Comparison of ENCODE assay signal across 8 cellular contexts in the genomic region with DNA sequence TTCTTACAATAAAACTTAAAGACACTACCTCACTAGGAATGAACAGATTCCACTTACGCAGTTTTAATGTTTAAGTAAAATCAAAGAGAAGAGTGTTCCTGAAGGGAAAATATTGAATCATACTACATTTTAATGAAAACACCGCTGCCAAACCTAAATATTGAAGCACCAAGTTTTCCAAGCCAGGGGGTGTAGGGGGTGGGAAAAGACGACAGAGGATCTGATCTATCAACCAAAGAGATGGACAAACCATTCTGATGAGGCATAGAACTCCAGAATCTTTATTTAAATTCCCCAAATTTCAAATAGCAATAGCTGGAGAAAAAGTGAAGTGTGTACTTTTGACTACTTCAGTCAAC. TPM values are rescaled to one million over a fixed set of nuclear protein-coding genes. Genes with fewer than 3 reads are reported as not detected.
DNase-seq lines count a peak whose midpoint lies in the region; ATAC-seq and TF ChIP-seq lines count a peak whose summit lies in the region.

No MANE protein-coding gene starts in this region.

- no peak for ATAC-seq in stimulated activated naive B cell treated with anti-CD40 and anti-IgM and Interleukin-4, amounts not matched to agents 10 μg/mL and 1 μg/mL and 100 μg/mL, for 72 hours (replicated peaks)
- ATAC-seq in GM21786 (IDR thresholded peaks at IDR 0.05; ENCODE audit: unreplicated experiment), result no peak

- H3K36me3 Mint-ChIP-seq in activated T-helper 1 cell treated with anti-CD3 and anti-CD28 coated beads, Interleukin-12 subunit alpha, Interleukin-12 subunit beta, Interleukin-2, Interleukin-4 antibody, amounts not matched to agents 30 ng/mL and 10 ng/mL and 1 ng/mL, durations not matched to agents 14 hours and 24 hours and 36 hours (ENCODE audit: low read depth), result peaks cover 28% of the 10 kb centered on the region
- peaks cover 11 to 13% of the 10 kb centered on the region in 2 donors for H3K36me3 Mint-ChIP-seq in stimulated activated naive B cell treated with anti-CD40 and anti-IgM and Interleukin-4, amounts not matched to agents 10 μg/mL and 1 μg/mL and 100 μg/mL, for 72 hours

- peak overlapping the region; percentile 99 for H3K27ac Mint-ChIP-seq in activated T-helper 1 cell treated with anti-CD3 and anti-CD28 coated beads, Interleukin-12 subunit alpha, Interleukin-12 subunit beta, Interleukin-2, Interleukin-4 antibody, amounts not matched to agents 30 ng/mL and 10 ng/mL and 1 ng/mL, durations not matched to agents 14 hours and 24 hours and 36 hours
- H3K27ac Mint-ChIP-seq in stimulated activated naive B cell treated with anti-CD40 and anti-IgM and Interleukin-4, amounts not matched to agents 10 μg/mL and 1 μg/mL and 100 μg/mL, for 72 hours, result peak overlapping the region; percentile 97

- no peaks in the 10 kb centered on the region for H3K36me3 ChIP-seq in iPS-15b (ENCODE audit: control insufficient read depth, insufficient read depth, low read length)

- H3K4me3 ChIP-seq in HFF-Myc (replicated peaks; ENCODE audit: low read depth, low read length), result peak overlapping the region; percentile 54
- H3K4me3 ChIP-seq in iPS-15b (ENCODE audit: low read depth, low read length), result peak overlapping the region; percentile 94

- no peaks in the 10 kb centered on the region for H3K9me3 Mint-ChIP-seq in activated T-helper 1 cell treated with anti-CD3 and anti-CD28 coated beads, Interleukin-12 subunit alpha, Interleukin-12 subunit beta, Interleukin-2, Interleukin-4 antibody, amounts not matched to agents 30 ng/mL and 10 ng/mL and 1 ng/mL, durations not matched to agents 14 hours and 24 hours and 36 hours
- H3K9me3 Mint-ChIP-seq in stimulated activated naive B cell treated with anti-CD40 and anti-IgM and Interleukin-4, amounts not matched to agents 10 μg/mL and 1 μg/mL and 100 μg/mL, for 72 hours, result no peaks in the 10 kb centered on the region

- peaks cover 2% of the 10 kb centered on the region for H3K27me3 Mint-ChIP-seq in activated T-helper 1 cell treated with anti-CD3 and anti-CD28 coated beads, Interleukin-12 subunit alpha, Interleukin-12 subunit beta, Interleukin-2, Interleukin-4 antibody, amounts not matched to agents 30 ng/mL and 10 ng/mL and 1 ng/mL, durations not matched to agents 14 hours and 24 hours and 36 hours (ENCODE audit: insufficient read depth)
- H3K27me3 Mint-ChIP-seq in stimulated activated naive B cell treated with anti-CD40 and anti-IgM and Interleukin-4, amounts not matched to agents 10 μg/mL and 1 μg/mL and 100 μg/mL, for 72 hours, result no peaks in the 10 kb centered on the region

- no peak for TF ChIP-seq CTCF in HFF-Myc (IDR thresholded peaks at IDR 0.05; ENCODE audit: low read depth, low read length, missing control alignments)

- H3K27me3 ChIP-seq in iPS-15b (ENCODE audit: control insufficient read depth, insufficient read depth, low read length), result peaks cover 2% of the 10 kb centered on the region

- intact Hi-C loops in activated T-helper 1 cell treated with anti-CD3 and anti-CD28 coated beads, Interleukin-12 subunit alpha, Interleukin-12 subunit beta, Interleukin-2, Interleukin-4 antibody, amounts not matched to agents 30 ng/mL and 10 ng/mL and 1 ng/mL, durations not matched to agents 14 hours and 24 hours and 36 hours (cut with micrococcal nuclease), result loop anchor here (1.0 to 5.0 kb wide), 7 partner anchors 14 to 508 kb away; partner anchors contain the start of gene DSTYK

- DNase-seq in HFF-Myc (ENCODE audit: extremely low read depth, low read depth), result no peak
- DNase-seq in activated T-helper 1 cell treated with anti-CD3 and anti-CD28 coated beads, Interleukin-12 subunit alpha, Interleukin-12 subunit beta, Interleukin-2, Interleukin-4 antibody, amounts not matched to agents 30 ng/mL and 10 ng/mL and 1 ng/mL, durations not matched to agents 14 hours and 24 hours and 36 hours (ENCODE audit: low spot score), result no peak
- DNase-seq in stimulated activated naive B cell treated with anti-CD40 and anti-IgM and Interleukin-4, amounts not matched to agents 10 μg/mL and 1 μg/mL and 100 μg/mL, for 72 hours, result no peak
- DNase-seq in ecto neural progenitor cell (ENCODE audit: low spot score), result no peak
- DNase-seq in SW480 (ENCODE audit: low spot score), result no peak
- DNase-seq in iPS-NIHi11 (ENCODE audit: low spot score), result no peak

- H3K9me3 ChIP-seq in iPS-15b (ENCODE audit: control insufficient read depth, insufficient read depth, low read length), result no peaks in the 10 kb centered on the region

- H3K4me1 Mint-ChIP-seq in activated T-helper 1 cell treated with anti-CD3 and anti-CD28 coated beads, Interleukin-12 subunit alpha, Interleukin-12 subunit beta, Interleukin-2, Interleukin-4 antibody, amounts not matched to agents 30 ng/mL and 10 ng/mL and 1 ng/mL, durations not matched to agents 14 hours and 24 hours and 36 hours (ENCODE audit: low read depth), result peaks cover 60% of the 10 kb centered on the region
- peaks cover 16 to 48% of the 10 kb centered on the region in 2 donors for H3K4me1 Mint-ChIP-seq in stimulated activated naive B cell treated with anti-CD40 and anti-IgM and Interleukin-4, amounts not matched to agents 10 μg/mL and 1 μg/mL and 100 μg/mL, for 72 hours

- peak overlapping the region; percentile 91 for H3K9ac ChIP-seq in iPS-15b (ENCODE audit: low read depth, low read length)

- peak overlapping the region; percentile 97 for H3K4me3 Mint-ChIP-seq in activated T-helper 1 cell treated with anti-CD3 and anti-CD28 coated beads, Interleukin-12 subunit alpha, Interleukin-12 subunit beta, Interleukin-2, Interleukin-4 antibody, amounts not matched to agents 30 ng/mL and 10 ng/mL and 1 ng/mL, durations not matched to agents 14 hours and 24 hours and 36 hours
- peak overlapping the region; percentile 84 to 90 for H3K4me3 Mint-ChIP-seq in stimulated activated naive B cell treated with anti-CD40 and anti-IgM and Interleukin-4, amounts not matched to agents 10 μg/mL and 1 μg/mL and 100 μg/mL, for 72 hours

- peaks cover 7% of the 10 kb centered on the region for H3K4me1 ChIP-seq in iPS-15b (ENCODE audit: control insufficient read depth, insufficient read depth, low read length)

RNA-seq across cellular contexts. Expression of gene ELK4, which starts 1.2 kb away (rescaled TPM):
- 81.1 and 86.2 TPM in 2 replicates for total RNA-seq in activated T-helper 1 cell treated with anti-CD3 and anti-CD28 coated beads, Interleukin-12 subunit alpha, Interleukin-12 subunit beta, Interleukin-2, Interleukin-4 antibody, amounts not matched to agents 30 ng/mL and 10 ng/mL and 1 ng/mL, durations not matched to agents 14 hours and 24 hours and 36 hours

RNA-seq across cellular contexts. Expression of gene SLC45A3, which starts 49.7 kb away (rescaled TPM):
- 0.81 and 1.1 TPM in 2 replicates for total RNA-seq in activated T-helper 1 cell treated with anti-CD3 and anti-CD28 coated beads, Interleukin-12 subunit alpha, Interleukin-12 subunit beta, Interleukin-2, Interleukin-4 antibody, amounts not matched to agents 30 ng/mL and 10 ng/mL and 1 ng/mL, durations not matched to agents 14 hours and 24 hours and 36 hours
